ENCODE assay signal across 9 cellular contexts in genomic region chr9:136576269-136576626, GRCh38. TPM values are rescaled to one million over a fixed set of nuclear protein-coding genes. Genes with fewer than 3 reads are reported as not detected.
A peak's percentile ranks its signal among the peaks of the same experiment; 100 is the strongest.
DNase-seq lines count a peak whose midpoint lies in the region; ATAC-seq and TF ChIP-seq lines count a peak whose summit lies in the region.
"Had no signal": no experiment of that assay in that cellular context is flagged by ENCODE, and none has a peak within 500 bp of the region (broad histone marks: within the 10 kb centered on the region; RNA-seq: fewer than 3 reads in every experiment).

No MANE protein-coding gene starts in this region.

- H3K9me2 ChIP-seq in hepatocyte (replicated peaks; ENCODE audit: insufficient read depth), result no peaks in the 10 kb centered on the region

- intact Hi-C loops in dendritic cell treated with granulocyte-macrophage colony-stimulating factor and Interleukin-4, amounts not matched to agents 40 ng/mL and 50 ng/mL, for 4 days (cut with micrococcal nuclease), result no loop called here

- no peak for ATAC-seq in DND-41 (ENCODE audit: insufficient read depth, low read depth)
- peak; percentile 80 for ATAC-seq in omental fat pad (ENCODE audit: low FRiP score)
- no peak for ATAC-seq in HG02981 (IDR thresholded peaks at IDR 0.05; ENCODE audit: unreplicated experiment)

- DNase-seq in DND-41, result no peak
- peak; percentile 80 for DNase-seq in M059J (ENCODE audit: low read depth)
- no peak for DNase-seq in omental fat pad (ENCODE audit: low spot score)
- no peak for DNase-seq in GDM1 (lab: John Stamatoyannopoulos, UW)
- no peak for DNase-seq in activated naive CD4-positive, alpha-beta T cell treated with anti-CD3 and anti-CD28 coated beads, Interleukin-2, amount 50 U/mL, for 16 hours
- DNase-seq in hepatocyte (ENCODE audit: low spot score), result no peak
- DNase-seq: ovary had no signal

- H3K9me3 ChIP-seq in DND-41 (ENCODE audit: insufficient read depth, low read length, severe bottlenecking), result no peaks in the 10 kb centered on the region
- no peaks in the 10 kb centered on the region for H3K9me3 ChIP-seq in hepatocyte (ENCODE audit: low read depth)
- H3K9me3 ChIP-seq: ovary had no signal

- no peak overlapping the region for H3K4me3 Mint-ChIP-seq in dendritic cell treated with granulocyte-macrophage colony-stimulating factor and Interleukin-4, amounts not matched to agents 40 ng/mL and 50 ng/mL, for 4 days

- H3K4me2 ChIP-seq in DND-41 (ENCODE audit: insufficient read depth, low read length), result no peak overlapping the region
- no peak overlapping the region for H3K4me2 ChIP-seq in hepatocyte

- H3K36me3 ChIP-seq in DND-41 (ENCODE audit: insufficient read depth, low read length) (no peaks in the 10 kb centered on the region), hepatocyte (replicated peaks; ENCODE audit: insufficient read depth, low read depth) (no peaks in the 10 kb centered on the region)
- H3K36me3 ChIP-seq: ovary had no signal

- peaks cover 39% of the 10 kb centered on the region for H3K27me3 Mint-ChIP-seq in dendritic cell treated with granulocyte-macrophage colony-stimulating factor and Interleukin-4, amounts not matched to agents 40 ng/mL and 50 ng/mL, for 4 days

- peak overlapping the region; percentile 55; the same call in 1 of the 2 replicates for H3K27ac ChIP-seq in DND-41 (ENCODE audit: low read length)
- H3K27ac ChIP-seq in hepatocyte, result no peak overlapping the region
- H3K27ac ChIP-seq: ovary had no signal

- H3K27me3 ChIP-seq in DND-41 (ENCODE audit: insufficient read depth, low read length, poor library complexity) (no peaks in the 10 kb centered on the region), hepatocyte (no peaks in the 10 kb centered on the region)
- H3K27me3 ChIP-seq: ovary had no signal

- H3K4me3 ChIP-seq in DND-41 (ENCODE audit: low read depth in 1 of 2, low read length in 2 of 2) (no peak overlapping the region), hepatocyte (no peak overlapping the region)
- H3K4me3 ChIP-seq: ovary had no signal

- H3K4me1 ChIP-seq in DND-41 (ENCODE audit: insufficient read depth, low read length), result peaks cover 18% of the 10 kb centered on the region
- peaks cover 17% of the 10 kb centered on the region for H3K4me1 ChIP-seq in hepatocyte (ENCODE audit: insufficient read depth)

- H3K9me3 Mint-ChIP-seq in dendritic cell treated with granulocyte-macrophage colony-stimulating factor and Interleukin-4, amounts not matched to agents 40 ng/mL and 50 ng/mL, for 4 days, result no peaks in the 10 kb centered on the region

- peak overlapping the region; percentile 57 for H3K27ac Mint-ChIP-seq in dendritic cell treated with granulocyte-macrophage colony-stimulating factor and Interleukin-4, amounts not matched to agents 40 ng/mL and 50 ng/mL, for 4 days

- no peaks in the 10 kb centered on the region for H3K79me2 ChIP-seq in DND-41 (ENCODE audit: insufficient read depth, low read length)
- H3K79me2 ChIP-seq in hepatocyte, result no peaks in the 10 kb centered on the region

- H4K20me1 ChIP-seq in DND-41 (ENCODE audit: insufficient read depth, low read length), result no peaks in the 10 kb centered on the region
- no peaks in the 10 kb centered on the region for H4K20me1 ChIP-seq in hepatocyte (ENCODE audit: insufficient read depth, poor library complexity, severe bottlenecking)

- H3K4me1 Mint-ChIP-seq in dendritic cell treated with granulocyte-macrophage colony-stimulating factor and Interleukin-4, amounts not matched to agents 40 ng/mL and 50 ng/mL, for 4 days (ENCODE audit: low read depth), result peaks cover 47% of the 10 kb centered on the region

- H3K9ac ChIP-seq in DND-41 (ENCODE audit: low read depth, low read length), result no peak overlapping the region

- WGBS in hepatocyte (ENCODE audit: low lambda C conversion rate, missing lambda C conversion rate), result 95% methylated on average over 8 of the region's 8 CpGs

- no peaks in the 10 kb centered on the region for H3K36me3 Mint-ChIP-seq in dendritic cell treated with granulocyte-macrophage colony-stimulating factor and Interleukin-4, amounts not matched to agents 40 ng/mL and 50 ng/mL, for 4 days (ENCODE audit: low read depth)

- no peak overlapping the region for H2AFZ ChIP-seq in DND-41 (ENCODE audit: low read depth, low read length)
- H2AFZ ChIP-seq in hepatocyte, result no peak overlapping the region

- no peak for TF ChIP-seq CTCF in DND-41 (IDR thresholded peaks at IDR 0.05; ENCODE audit: borderline replicate concordance, extremely low read depth, low read length, poor library complexity, severe bottlenecking)
- no peak for TF ChIP-seq CTCF in omental fat pad (IDR thresholded peaks at IDR 0.05)
- TF ChIP-seq CTCF in hepatocyte (IDR thresholded peaks at IDR 0.05; ENCODE audit: poor library complexity), result no peak

RNA-seq across cellular contexts. Expression of gene NOTCH1, which starts 30.4 kb away (rescaled TPM):
- total RNA-seq in M059J (2014; rRNA removed; shearing (Covaris generic)), result 6.4 and 12.1 TPM in 2 replicates
- total RNA-seq in omental fat pad (10 to 100 TPM; 10.4 to 61.8 (median 55.1) TPM), hepatocyte (4.3 and 6.5 TPM in 2 replicates)
- polyA plus RNA-seq in hepatocyte, result 5.3 and 8.3 TPM in 2 replicates
